ENCODE assay signal across 9 cellular contexts in genomic region chr10:119305860-119306513, GRCh38.
A peak's percentile ranks its signal among the peaks of the same experiment; 100 is the strongest.
DNase-seq lines count a peak whose midpoint lies in the region; ATAC-seq, FAIRE-seq and TF ChIP-seq lines count a peak whose summit lies in the region.
"Had no signal": no experiment of that assay in that cellular context is flagged by ENCODE, and none has a peak within 500 bp of the region (broad histone marks: within the 10 kb centered on the region; RNA-seq: fewer than 3 reads in every experiment).

No MANE protein-coding gene starts in this region.

- H3K36me3 Mint-ChIP-seq in activated naive CD4-positive, alpha-beta T cell treated with anti-CD3 and anti-CD28 coated beads, Interleukin-2, amount 50 U/mL, for 24 hours, result peaks cover 3% of the 10 kb centered on the region

- peak overlapping the region in 10 of 11 experiments; percentile 19 to 94 (median 81); a peak in 18 of 22 replicates for H3K27ac ChIP-seq in BLaER1 treated with 17β-estradiol and CSF1 and Interleukin-3, amounts not matched to agents 10 nM and 100 nM
- H3K27ac ChIP-seq: SK-N-MC had no signal

- H3K9me3 Mint-ChIP-seq in activated naive CD4-positive, alpha-beta T cell treated with anti-CD3 and anti-CD28 coated beads, Interleukin-2, amount 50 U/mL, for 24 hours, result no peaks in the 10 kb centered on the region

- no peak for TF ChIP-seq CTCF in D721Med (IDR thresholded peaks at IDR 0.05; ENCODE audit: insufficient read depth, missing control alignments)

- peak overlapping the region; percentile 96 for H3K27ac Mint-ChIP-seq in activated naive CD4-positive, alpha-beta T cell treated with anti-CD3 and anti-CD28 coated beads, Interleukin-2, amount 50 U/mL, for 24 hours

- peak overlapping the region in 10 of 11 experiments; percentile 27 to 85 (median 69); a peak in 18 of 22 replicates for H3K9ac ChIP-seq in BLaER1 treated with 17β-estradiol and CSF1 and Interleukin-3, amounts not matched to agents 10 nM and 100 nM

- peaks cover 50 to 94% (median 87%) of the 10 kb centered on the region in 10 experiments for H3K4me1 ChIP-seq in BLaER1 treated with 17β-estradiol and CSF1 and Interleukin-3, amounts not matched to agents 10 nM and 100 nM

- H3K27me3 ChIP-seq in BLaER1 treated with 17β-estradiol and CSF1 and Interleukin-3, amounts not matched to agents 10 nM and 100 nM, result peaks cover 13 to 36% (median 32%) of the 10 kb centered on the region in 11 experiments

- peaks cover 79% of the 10 kb centered on the region for H3K4me1 Mint-ChIP-seq in activated naive CD4-positive, alpha-beta T cell treated with anti-CD3 and anti-CD28 coated beads, Interleukin-2, amount 50 U/mL, for 24 hours

- DNase-seq in iris pigment epithelial cell (ENCODE audit: low read depth), result peak; percentile 99
- peak; percentile 73 for DNase-seq in stimulated activated CD4-positive, alpha-beta T cell treated with anti-CD3 and anti-CD28 coated beads, Interleukin-4, amount 100 ng/mL, for 1 hour
- DNase-seq in D721Med (ENCODE audit: insufficient read length, low spot score), result no peak

- peak overlapping the region; percentile 62 to 93 (median 89) for H3K4me2 ChIP-seq in BLaER1 treated with 17β-estradiol and CSF1 and Interleukin-3, amounts not matched to agents 10 nM and 100 nM

- no peaks in the 10 kb centered on the region for H3K36me3 ChIP-seq in BLaER1 treated with 17β-estradiol and CSF1 and Interleukin-3, amounts not matched to agents 10 nM and 100 nM

- H3K4me3 Mint-ChIP-seq in activated naive CD4-positive, alpha-beta T cell treated with anti-CD3 and anti-CD28 coated beads, Interleukin-2, amount 50 U/mL, for 24 hours, result peak overlapping the region; percentile 79

- H4K20me1 ChIP-seq in BLaER1 treated with 17β-estradiol and CSF1 and Interleukin-3, amounts not matched to agents 10 nM and 100 nM, result peaks cover 0 to 52% (median 5%) of the 10 kb centered on the region in 11 experiments; a peak in 9 of 22 replicates

- no peak for FAIRE-seq in D721Med (lab: Jason Lieb, UNC)

- no peaks in the 10 kb centered on the region for H3K9me3 ChIP-seq in BLaER1 treated with 17β-estradiol and CSF1 and Interleukin-3, amounts not matched to agents 10 nM and 100 nM (replicated peaks in 1 of 11)

- ATAC-seq in GM19351 (IDR thresholded peaks at IDR 0.05; ENCODE audit: unreplicated experiment) (peak; percentile 47), HG03460 (IDR thresholded peaks at IDR 0.05; ENCODE audit: unreplicated experiment) (peak; percentile 62), SK-N-SH treated with all-trans-retinoic acid at 6 μM for 48 hours (peak; percentile 93)

- H3K27me3 Mint-ChIP-seq in activated naive CD4-positive, alpha-beta T cell treated with anti-CD3 and anti-CD28 coated beads, Interleukin-2, amount 50 U/mL, for 24 hours, result no peaks in the 10 kb centered on the region

- H3K4me3 ChIP-seq in BLaER1 treated with 17β-estradiol and CSF1 and Interleukin-3, amounts not matched to agents 10 nM and 100 nM, result peak overlapping the region in 6 of 10 experiments; percentile 9 to 46 (median 25); a peak in 9 of 20 replicates
- H3K4me3 ChIP-seq: SK-N-MC had no signal

TF ChIP-seq in SK-N-SH treated with all-trans-retinoic acid at 6 μM for 48 hours, 23 proteins besides CTCF, POLR2A, EP300 and RAD21:
- peak; percentile 41; the same call in 1 of the 2 replicates for TF ChIP-seq PATZ1 (CRISPR knock-in tag; IDR thresholded peaks at IDR 0.05; ENCODE audit: borderline replicate concordance)
- TF ChIP-seq ISL1 (CRISPR knock-in tag; IDR thresholded peaks at IDR 0.05), result 0 out of 2 replicates have a peak, but pooled peaks have one; percentile 34
- no peak for TF ChIP-seq ESRRG (CRISPR knock-in tag; IDR thresholded peaks at IDR 0.05)
